In the genomic region with DNA sequence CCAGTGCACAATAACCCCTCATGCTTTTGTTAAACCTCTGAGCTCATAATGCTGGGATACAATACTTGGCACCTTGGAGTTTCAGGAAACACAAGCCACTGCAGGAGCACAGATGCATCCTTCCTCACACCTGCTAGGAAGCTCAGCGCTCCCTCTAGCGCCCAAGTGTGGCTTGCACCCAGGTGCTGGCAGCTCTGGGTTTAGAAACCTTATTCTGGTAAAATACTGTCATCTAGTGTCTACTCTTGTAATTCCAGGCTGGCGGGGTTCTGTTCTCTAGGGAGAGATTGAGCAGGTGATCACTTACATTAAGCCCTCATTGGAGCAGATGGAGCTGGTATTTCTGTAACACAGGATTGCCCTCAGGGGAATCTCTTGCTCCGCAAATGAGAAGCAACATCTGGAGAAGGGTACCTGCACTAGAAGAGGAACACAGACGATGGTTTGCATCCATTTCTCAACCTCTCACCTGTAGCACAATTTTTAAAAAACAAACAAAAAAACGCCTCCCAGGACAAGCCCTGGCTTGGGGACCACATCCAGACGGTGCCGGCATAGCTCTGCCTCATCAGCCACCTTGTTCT, we compare ENCODE assay signal across 9 cellular contexts. TPM values are rescaled to one million over a fixed set of nuclear protein-coding genes. Genes with fewer than 3 reads are reported as not detected.
DNase-seq lines count a peak whose midpoint lies in the region; ATAC-seq and TF ChIP-seq lines count a peak whose summit lies in the region.
"Had no signal": no experiment of that assay in that cellular context is flagged by ENCODE, and none has a peak within 500 bp of the region (broad histone marks: within the 10 kb centered on the region; RNA-seq: fewer than 3 reads in every experiment).

No MANE protein-coding gene starts in this region.

- no peak overlapping the region for H3K9ac ChIP-seq in smooth muscle cell (ENCODE audit: low read depth)

- H3K4me3 Mint-ChIP-seq in brain = no peak overlapping the region
- H3K4me3 Mint-ChIP-seq: activated naive CD8-positive, alpha-beta T cell had no signal

- no peaks in the 10 kb centered on the region for H3K4me1 ChIP-seq in HEK293 (ENCODE audit: control insufficient read depth, insufficient read depth, low read length)
- H3K4me1 ChIP-seq in smooth muscle cell (ENCODE audit: low read depth) = no peaks in the 10 kb centered on the region

- CTCF ChIA-PET in HEK293 (lab: Yijun Ruan, JAX) = interaction anchor here (0.6 to 13.9 kb wide), 91 partner anchors 9 to 1687 kb away, joined by 3 to 578 read pairs (median 8); a partner anchor contains a TSS

- H3K36me3 ChIP-seq in HEK293 (ENCODE audit: control insufficient read depth in 2 of 2, insufficient read depth in 1 of 2, low read length in 2 of 2) (no peaks in the 10 kb centered on the region), smooth muscle cell (ENCODE audit: low read depth) (no peaks in the 10 kb centered on the region)

- no peak overlapping the region for H2AFZ ChIP-seq in smooth muscle cell (ENCODE audit: low read depth)

- H4K20me1 ChIP-seq in smooth muscle cell (ENCODE audit: low read depth) = no peaks in the 10 kb centered on the region

- peaks cover 8% of the 10 kb centered on the region for H3K27me3 ChIP-seq in smooth muscle cell (ENCODE audit: low read depth)

- TF ChIP-seq CTCF in HEK293 (tag by site-specific recombination; IDR thresholded peaks at IDR 0.05) (peak; percentile 97), brain (conservative IDR thresholded peaks at IDR 0.05) (peak; percentile 100), smooth muscle cell (IDR thresholded peaks at IDR 0.05; ENCODE audit: borderline replicate concordance, insufficient read depth, poor library complexity, severe bottlenecking) (peak; percentile 100)

- peak; percentile 66 for DNase-seq in DMS114 treated with DMSO at 0.1 percent for 48 hours (lab: John Stamatoyannopoulos, UW; ENCODE audit: unreplicated experiment)
- DNase-seq in NCI-H1930 (lab: John Stamatoyannopoulos, UW) = peak; percentile 71 to 74
- peak; percentile 12 for DNase-seq in T-helper 9 cell
- DNase-seq in iPS DF 4.7 (ENCODE audit: extremely low read depth, low spot score) = peak; percentile 87
- DNase-seq in smooth muscle cell (lab: John Stamatoyannopoulos, UW; ENCODE audit: unreplicated experiment) = peak; percentile 22

- POLR2A ChIA-PET in HEK293 (lab: Yijun Ruan, JAX) = interaction anchor here (0.6 to 1.5 kb wide), 4 partner anchors 38 to 468 kb away, joined by 3 to 5 read pairs (median 3); no protein-coding TSS in a partner anchor

- 24% methylated on average over 8 of the region's 8 CpGs for WGBS in smooth muscle cell (ENCODE audit: low lambda C conversion rate)

- H3K36me3 Mint-ChIP-seq in brain = no peaks in the 10 kb centered on the region
- H3K36me3 Mint-ChIP-seq: activated naive CD8-positive, alpha-beta T cell had no signal

- H3K79me2 ChIP-seq in smooth muscle cell (ENCODE audit: low read depth) = no peaks in the 10 kb centered on the region

- ATAC-seq in HG03159 (IDR thresholded peaks at IDR 0.05; ENCODE audit: unreplicated experiment) = no peak

- H3K9me3 ChIP-seq in HEK293 (ENCODE audit: control insufficient read depth, insufficient read depth, low read depth, low read length) (no peaks in the 10 kb centered on the region), smooth muscle cell (replicated peaks; ENCODE audit: low read depth) (no peaks in the 10 kb centered on the region)

- no peaks in the 10 kb centered on the region for H3F3A ChIP-seq in smooth muscle cell (ENCODE audit: low read depth)

- no peak overlapping the region for H3K4me3 ChIP-seq in HEK293 (ENCODE audit: low read depth, low read length)
- no peak overlapping the region for H3K4me3 ChIP-seq in smooth muscle cell

- H3K4me2 ChIP-seq in smooth muscle cell = no peak overlapping the region

- no peaks in the 10 kb centered on the region for H3K9me3 Mint-ChIP-seq in brain

- H3K27ac ChIP-seq in HEK293 (ENCODE audit: extremely low read depth, low read depth, low read length) = no peak overlapping the region
- no peak overlapping the region for H3K27ac ChIP-seq in smooth muscle cell (ENCODE audit: low read depth)

- peak overlapping the region in 1 of 5 experiments; percentile 69 for H3K27ac Mint-ChIP-seq in brain
- H3K27ac Mint-ChIP-seq: activated naive CD8-positive, alpha-beta T cell had no signal

- no peaks in the 10 kb centered on the region for H3K4me1 Mint-ChIP-seq in brain

- peaks cover 19% of the 10 kb centered on the region for H3K27me3 Mint-ChIP-seq in brain

TF ChIP-seq in HEK293, 187 proteins besides CTCF, POLR2A, EP300 and RAD21:
- peak; percentile 86; the same call in 1 of the 2 replicates for TF ChIP-seq ZNF660 (tag by site-specific recombination; IDR thresholded peaks at IDR 0.05)
- TF ChIP-seq, protein P1, sequence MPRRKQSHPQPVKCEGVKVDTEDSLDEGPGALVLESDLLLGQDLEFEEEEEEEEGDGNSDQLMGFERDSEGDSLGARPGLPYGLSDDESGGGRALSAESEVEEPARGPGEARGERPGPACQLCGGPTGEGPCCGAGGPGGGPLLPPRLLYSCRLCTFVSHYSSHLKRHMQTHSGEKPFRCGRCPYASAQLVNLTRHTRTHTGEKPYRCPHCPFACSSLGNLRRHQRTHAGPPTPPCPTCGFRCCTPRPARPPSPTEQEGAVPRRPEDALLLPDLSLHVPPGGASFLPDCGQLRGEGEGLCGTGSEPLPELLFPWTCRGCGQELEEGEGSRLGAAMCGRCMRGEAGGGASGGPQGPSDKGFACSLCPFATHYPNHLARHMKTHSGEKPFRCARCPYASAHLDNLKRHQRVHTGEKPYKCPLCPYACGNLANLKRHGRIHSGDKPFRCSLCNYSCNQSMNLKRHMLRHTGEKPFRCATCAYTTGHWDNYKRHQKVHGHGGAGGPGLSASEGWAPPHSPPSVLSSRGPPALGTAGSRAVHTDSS (tag by site-specific recombination; IDR thresholded peaks at IDR 0.05) = 0 out of 2 replicates have a peak, but pooled peaks have one; percentile 14
- TF ChIP-seq, protein P2, sequence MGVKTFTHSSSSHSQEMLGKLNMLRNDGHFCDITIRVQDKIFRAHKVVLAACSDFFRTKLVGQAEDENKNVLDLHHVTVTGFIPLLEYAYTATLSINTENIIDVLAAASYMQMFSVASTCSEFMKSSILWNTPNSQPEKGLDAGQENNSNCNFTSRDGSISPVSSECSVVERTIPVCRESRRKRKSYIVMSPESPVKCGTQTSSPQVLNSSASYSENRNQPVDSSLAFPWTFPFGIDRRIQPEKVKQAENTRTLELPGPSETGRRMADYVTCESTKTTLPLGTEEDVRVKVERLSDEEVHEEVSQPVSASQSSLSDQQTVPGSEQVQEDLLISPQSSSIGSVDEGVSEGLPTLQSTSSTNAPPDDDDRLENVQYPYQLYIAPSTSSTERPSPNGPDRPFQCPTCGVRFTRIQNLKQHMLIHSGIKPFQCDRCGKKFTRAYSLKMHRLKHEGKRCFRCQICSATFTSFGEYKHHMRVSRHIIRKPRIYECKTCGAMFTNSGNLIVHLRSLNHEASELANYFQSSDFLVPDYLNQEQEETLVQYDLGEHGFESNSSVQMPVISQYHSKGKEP (tag by site-specific recombination; IDR thresholded peaks at IDR 0.05) = peak; percentile 73
- peak; percentile 100 for TF ChIP-seq ZNF654 (tag by site-specific recombination; IDR thresholded peaks at IDR 0.05; ENCODE audit: low read depth)
- TF ChIP-seq ZBTB17 (tag by site-specific recombination; IDR thresholded peaks at IDR 0.05) = peak; percentile 75
- TF ChIP-seq, protein P3, sequence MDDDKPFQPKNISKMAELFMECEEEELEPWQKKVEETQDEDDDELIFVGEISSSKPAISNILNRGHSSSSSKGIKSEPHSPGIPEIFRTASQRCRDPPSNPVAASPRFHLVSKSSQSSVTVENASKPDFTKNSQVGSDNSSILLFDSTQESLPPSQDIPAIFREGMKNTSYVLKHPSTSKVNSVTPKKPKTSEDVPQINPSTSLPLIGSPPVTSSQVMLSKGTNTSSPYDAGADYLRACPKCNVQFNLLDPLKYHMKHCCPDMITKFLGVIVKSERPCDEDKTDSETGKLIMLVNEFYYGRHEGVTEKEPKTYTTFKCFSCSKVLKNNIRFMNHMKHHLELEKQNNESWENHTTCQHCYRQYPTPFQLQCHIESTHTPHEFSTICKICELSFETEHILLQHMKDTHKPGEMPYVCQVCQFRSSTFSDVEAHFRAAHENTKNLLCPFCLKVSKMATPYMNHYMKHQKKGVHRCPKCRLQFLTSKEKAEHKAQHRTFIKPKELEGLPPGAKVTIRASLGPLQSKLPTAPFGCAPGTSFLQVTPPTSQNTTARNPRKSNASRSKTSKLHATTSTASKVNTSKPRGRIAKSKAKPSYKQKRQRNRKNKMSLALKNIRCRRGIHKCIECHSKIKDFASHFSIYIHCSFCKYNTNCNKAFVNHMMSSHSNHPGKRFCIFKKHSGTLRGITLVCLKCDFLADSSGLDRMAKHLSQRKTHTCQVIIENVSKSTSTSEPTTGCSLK (tag by site-specific recombination; IDR thresholded peaks at IDR 0.05) = no peak
- no peak for TF ChIP-seq ZNF138 (tag by site-specific recombination; IDR thresholded peaks at IDR 0.05; ENCODE audit: borderline replicate concordance)
- 0 out of 2 replicates have a peak, but pooled peaks have one; percentile 7 for TF ChIP-seq ZIC2 (tag by site-specific recombination; IDR thresholded peaks at IDR 0.05)
- peak; percentile 45; the same call in 1 of the 2 replicates for TF ChIP-seq ZNF184 (tag by site-specific recombination; IDR thresholded peaks at IDR 0.05)
- TF ChIP-seq SCRT2 (tag by site-specific recombination; IDR thresholded peaks at IDR 0.05) = peak; percentile 60

RNA-seq across cellular contexts. Expression of a gene that starts 1.5 kb away (rescaled TPM):
- polyA plus RNA-seq in brain (ENCODE audit: insufficient read depth, low read depth, low replicate concordance) = not detected
- total RNA-seq in smooth muscle cell = not detected in 2 replicates
- not detected in 2 replicates for polyA plus RNA-seq in smooth muscle cell

RNA-seq across cellular contexts. Expression of a gene that starts 5.3 kb away (rescaled TPM):
- polyA plus RNA-seq in brain (ENCODE audit: insufficient read depth, low read depth, low replicate concordance) = not detected
- not detected in 2 replicates for total RNA-seq in smooth muscle cell
- not detected in 2 replicates for polyA plus RNA-seq in smooth muscle cell

RNA-seq across cellular contexts. Expression of a gene that starts 42.3 kb away (rescaled TPM):
- not detected for polyA plus RNA-seq in brain (ENCODE audit: insufficient read depth, low read depth, low replicate concordance)
- not detected in 2 replicates for total RNA-seq in smooth muscle cell
- polyA plus RNA-seq in smooth muscle cell = not detected in 2 replicates

Comparison
In these comparisons a context has a peak if more than half of its experiments do, and no peak if none do; other contexts are left out.
1. DNase-seq: peak in every context shown above with its lines; median percentile 87 in iPS DF 4.7; 72 in NCI-H1930; 66 in DMS114 treated with DMSO at 0.1 percent for 48 hours; 22 in smooth muscle cell; 12 in T-helper 9 cell.